ENCODE assay signal across 20 cellular contexts in genomic region chr2:234298916-234299315, GRCh38.
A peak's percentile ranks its signal among the peaks of the same experiment; 100 is the strongest.
DNase-seq lines count a peak whose midpoint lies in the region; ATAC-seq and TF ChIP-seq lines count a peak whose summit lies in the region.
"Had no signal": no experiment of that assay in that cellular context is flagged by ENCODE, and none has a peak within 500 bp of the region (broad histone marks: within the 10 kb centered on the region; RNA-seq: fewer than 3 reads in every experiment).

No MANE protein-coding gene starts in this region.

- DNase-seq in activated T-cell treated with anti-CD3 and anti-CD28 coated beads, Interleukin-2, amount 50 U/mL, for 24 hours: no peak
- no peak for DNase-seq in activated T-cell treated with anti-CD3 and anti-CD28 coated beads, Interleukin-2, amount 50 U/mL, for 48 hours
- no peak for DNase-seq in CD4-positive, alpha-beta T cell
- DNase-seq in T-cell: no peak
- DNase-seq in mesenchymal stem cell: no peak
- no peak for DNase-seq in A172 (ENCODE audit: low spot score)
- no peak for DNase-seq in suprapubic skin (ENCODE audit: low spot score in 2 of 2)
- no peak for DNase-seq in Karpas-422
- DNase-seq: ACHN; CD8-positive, alpha-beta T cell; GF-D8; GM23248; KG1; MM.1S; NCI-H1105 treated with DMSO at 0.1 percent for 48 hours; NCI-H187 treated with DMSO at 0.1 percent for 48 hours; NCI-H2171; NCI-H446 treated with DMSO at 0.1 percent for 48 hours; NCI-H748 treated with DMSO at 0.1 percent for 48 hours had no signal

- no peaks in the 10 kb centered on the region for H3K79me2 ChIP-seq in Karpas-422 (ENCODE audit: low read length)

- WGBS in mesenchymal stem cell: 100% methylated on average over 1 of the region's 3 CpGs
- WGBS in suprapubic skin: 74% methylated on average over 3 of the region's 3 CpGs

- TF ChIP-seq EP300 in suprapubic skin (IDR thresholded peaks at IDR 0.05): no peak

- H3K27me3 Mint-ChIP-seq in activated T-cell treated with anti-CD3 and anti-CD28 coated beads, Interleukin-2, amount 50 U/mL, for 24 hours: no peaks in the 10 kb centered on the region
- no peaks in the 10 kb centered on the region for H3K27me3 Mint-ChIP-seq in CD4-positive, alpha-beta T cell
- no peaks in the 10 kb centered on the region for H3K27me3 Mint-ChIP-seq in T-cell

- H2AFZ ChIP-seq in mesenchymal stem cell (ENCODE audit: low read depth, low read length) (no peak overlapping the region), Karpas-422 (ENCODE audit: low read length) (no peak overlapping the region)
- H2AFZ ChIP-seq: GM23248 had no signal

- no peaks in the 10 kb centered on the region for H3K27me3 ChIP-seq in CD4-positive, alpha-beta T cell (ENCODE audit: control insufficient read depth, insufficient read depth, low read length)
- no peaks in the 10 kb centered on the region for H3K27me3 ChIP-seq in mesenchymal stem cell (ENCODE audit: control insufficient read depth in 1 of 2, insufficient read depth in 1 of 2, low read length in 2 of 2)
- no peaks in the 10 kb centered on the region for H3K27me3 ChIP-seq in suprapubic skin
- H3K27me3 ChIP-seq in Karpas-422 (ENCODE audit: low read length): no peaks in the 10 kb centered on the region

- no peak for TF ChIP-seq POLR2A in suprapubic skin (IDR thresholded peaks at IDR 0.05)

- no peaks in the 10 kb centered on the region for H3K36me3 Mint-ChIP-seq in activated T-cell treated with anti-CD3 and anti-CD28 coated beads, Interleukin-2, amount 50 U/mL, for 24 hours (ENCODE audit: low read depth)
- H3K36me3 Mint-ChIP-seq in CD4-positive, alpha-beta T cell (ENCODE audit: low read depth): no peaks in the 10 kb centered on the region
- peaks cover 3% of the 10 kb centered on the region for H3K36me3 Mint-ChIP-seq in T-cell
- H3K36me3 Mint-ChIP-seq: CD8-positive, alpha-beta T cell had no signal

- H3K9ac ChIP-seq in mesenchymal stem cell (ENCODE audit: low read length) (no peak overlapping the region), Karpas-422 (ENCODE audit: low read length) (no peak overlapping the region)
- H3K9ac ChIP-seq: GM23248 had no signal

- H3K4me2 ChIP-seq in mesenchymal stem cell (ENCODE audit: low read length, poor library complexity, severe bottlenecking): no peak overlapping the region
- H3K4me2 ChIP-seq in Karpas-422 (ENCODE audit: low read depth, low read length, poor library complexity, severe bottlenecking): no peak overlapping the region

- H2BK12ac ChIP-seq in mesenchymal stem cell (ENCODE audit: low read length in 2 of 2): no peak overlapping the region

- H3K18ac ChIP-seq in mesenchymal stem cell (ENCODE audit: low read depth in 1 of 2, low read length in 2 of 2): no peak overlapping the region

- no peak overlapping the region for H4K8ac ChIP-seq in mesenchymal stem cell (ENCODE audit: low read length)

- no peak overlapping the region for H3K23ac ChIP-seq in mesenchymal stem cell (ENCODE audit: low read length in 2 of 2)

- H3K4ac ChIP-seq in mesenchymal stem cell (ENCODE audit: low read depth in 1 of 2, low read length in 2 of 2): no peak overlapping the region

- H3K9me3 Mint-ChIP-seq in activated T-cell treated with anti-CD3 and anti-CD28 coated beads, Interleukin-2, amount 50 U/mL, for 24 hours: no peaks in the 10 kb centered on the region
- H3K9me3 Mint-ChIP-seq in CD4-positive, alpha-beta T cell: peaks cover 2% of the 10 kb centered on the region
- H3K9me3 Mint-ChIP-seq in T-cell: no peaks in the 10 kb centered on the region
- H3K9me3 Mint-ChIP-seq: CD8-positive, alpha-beta T cell had no signal

- no peak for TF ChIP-seq CTCF in CD4-positive, alpha-beta T cell (IDR thresholded peaks at IDR 0.05)
- no peak for TF ChIP-seq CTCF in suprapubic skin (IDR thresholded peaks at IDR 0.05)

- no peak overlapping the region for H3K4me3 ChIP-seq in mesenchymal stem cell (ENCODE audit: insufficient read depth in 1 of 2, low read depth in 1 of 2, low read length in 2 of 2)
- H3K4me3 ChIP-seq in suprapubic skin: no peak overlapping the region
- H3K4me3 ChIP-seq in Karpas-422 (ENCODE audit: low read length): no peak overlapping the region
- H3K4me3 ChIP-seq: GM23248 had no signal

- intact Hi-C loops in CD4-positive, alpha-beta T cell (cut with DNase I, micrococcal nuclease): loop anchor here (10.0 kb wide), 2 partner anchors 126 to 304 kb away; no protein-coding TSS in a partner anchor

- no peaks in the 10 kb centered on the region for H4K20me1 ChIP-seq in Karpas-422 (ENCODE audit: insufficient read depth, low read depth, low read length)

- H3K36me3 ChIP-seq in mesenchymal stem cell (ENCODE audit: control insufficient read depth in 1 of 2, insufficient read depth in 2 of 2, low read depth in 1 of 2, low read length in 2 of 2) (no peaks in the 10 kb centered on the region), suprapubic skin (no peaks in the 10 kb centered on the region), Karpas-422 (ENCODE audit: insufficient read depth, low read length) (no peaks in the 10 kb centered on the region)

- no peak overlapping the region for H3K27ac ChIP-seq in CD4-positive, alpha-beta T cell (ENCODE audit: low read depth, low read length)
- no peak overlapping the region for H3K27ac ChIP-seq in mesenchymal stem cell (ENCODE audit: low read length, poor library complexity, severe bottlenecking)
- H3K27ac ChIP-seq in suprapubic skin: no peak overlapping the region
- H3K27ac ChIP-seq in Karpas-422 (ENCODE audit: low read length): no peak overlapping the region
- H3K27ac ChIP-seq: GM23248 had no signal

- H2BK120ac ChIP-seq in mesenchymal stem cell (ENCODE audit: low read depth, low read length): peak overlapping the region; percentile 19

- H3K9me3 ChIP-seq in CD4-positive, alpha-beta T cell (ENCODE audit: control insufficient read depth, low read length): no peaks in the 10 kb centered on the region
- H3K9me3 ChIP-seq in mesenchymal stem cell (ENCODE audit: control insufficient read depth, low read length): no peaks in the 10 kb centered on the region
- H3K9me3 ChIP-seq in suprapubic skin: no peaks in the 10 kb centered on the region
- no peaks in the 10 kb centered on the region for H3K9me3 ChIP-seq in Karpas-422 (ENCODE audit: low read length)

- H2BK5ac ChIP-seq in mesenchymal stem cell (ENCODE audit: low read depth, low read length, poor library complexity, severe bottlenecking): no peak overlapping the region

- no peak overlapping the region for H3K14ac ChIP-seq in mesenchymal stem cell (ENCODE audit: low read length in 2 of 2)

- H2BK15ac ChIP-seq in mesenchymal stem cell (ENCODE audit: low read depth, poor library complexity, severe bottlenecking): no peak overlapping the region

- no peak for ATAC-seq in CD4-positive, alpha-beta T cell (ENCODE audit: poor library complexity)
- ATAC-seq in T-cell (replicated peaks in 1 of 4): no peak
- ATAC-seq: CD8-positive, alpha-beta T cell; Right ventricle myocardium inferior had no signal

- no peak overlapping the region for H4K91ac ChIP-seq in mesenchymal stem cell (ENCODE audit: low read length)

- no peak overlapping the region for H3K4me3 Mint-ChIP-seq in activated T-cell treated with anti-CD3 and anti-CD28 coated beads, Interleukin-2, amount 50 U/mL, for 24 hours
- no peak overlapping the region for H3K4me3 Mint-ChIP-seq in CD4-positive, alpha-beta T cell
- peak overlapping the region in 1 of 3 donors; percentile 45 for H3K4me3 Mint-ChIP-seq in T-cell
- H3K4me3 Mint-ChIP-seq: CD8-positive, alpha-beta T cell had no signal

- peak overlapping the region; percentile 55 for H3K27ac Mint-ChIP-seq in activated T-cell treated with anti-CD3 and anti-CD28 coated beads, Interleukin-2, amount 50 U/mL, for 24 hours
- peak overlapping the region; percentile 37 for H3K27ac Mint-ChIP-seq in CD4-positive, alpha-beta T cell
- H3K27ac Mint-ChIP-seq in T-cell: peak overlapping the region; percentile 55 to 59
- H3K27ac Mint-ChIP-seq: CD8-positive, alpha-beta T cell had no signal

- POLR2A ChIA-PET in CD4-positive, alpha-beta T cell (lab: Charles Lee): interaction anchor here (0.6 to 1.4 kb wide), 3 partner anchors 10 to 155 kb away, joined by 3 to 4 read pairs (median 3); no protein-coding TSS in a partner anchor
- POLR2A ChIA-PET in T-cell (lab: Charles Lee): interaction anchor here (0.6 to 1.4 kb wide), 3 partner anchors 147 to 155 kb away, joined by 3 to 6 read pairs (median 5); no protein-coding TSS in a partner anchor

- no peaks in the 10 kb centered on the region for H3K9me2 ChIP-seq in Karpas-422 (replicated peaks; ENCODE audit: insufficient read depth, low read length)

- no peaks in the 10 kb centered on the region for H3K79me1 ChIP-seq in mesenchymal stem cell (replicated peaks; ENCODE audit: low read length, poor library complexity, severe bottlenecking)

- no peak overlapping the region for H2AK5ac ChIP-seq in mesenchymal stem cell (ENCODE audit: low read length, severe bottlenecking)

- H3K4me1 Mint-ChIP-seq in activated T-cell treated with anti-CD3 and anti-CD28 coated beads, Interleukin-2, amount 50 U/mL, for 24 hours (ENCODE audit: low read depth): peaks cover 77% of the 10 kb centered on the region
- H3K4me1 Mint-ChIP-seq in CD4-positive, alpha-beta T cell (ENCODE audit: low read depth): peaks cover 84% of the 10 kb centered on the region
- peaks cover 74 to 82% (median 81%) of the 10 kb centered on the region in 3 donors for H3K4me1 Mint-ChIP-seq in T-cell

- H3K4me1 ChIP-seq in mesenchymal stem cell (ENCODE audit: control insufficient read depth, insufficient read depth, low read depth, low read length) (peaks cover 11% of the 10 kb centered on the region), suprapubic skin (no peaks in the 10 kb centered on the region), Karpas-422 (ENCODE audit: low read length) (no peaks in the 10 kb centered on the region)

- CTCF ChIA-PET in CD4-positive, alpha-beta T cell (lab: Charles Lee): no interaction called here
- CTCF ChIA-PET in T-cell (lab: Charles Lee): no interaction called here
